ENCODE assay signal across 1 cellular context in genomic region chrX:675279-675886, GRCh38.
TF ChIP-seq lines count a peak whose summit lies in the region.

No MANE protein-coding gene starts in this region.

TF ChIP-seq in SK-N-SH, 30 proteins besides CTCF, POLR2A, EP300 and RAD21 (continued from another document):
- TF ChIP-seq, protein P1, sequence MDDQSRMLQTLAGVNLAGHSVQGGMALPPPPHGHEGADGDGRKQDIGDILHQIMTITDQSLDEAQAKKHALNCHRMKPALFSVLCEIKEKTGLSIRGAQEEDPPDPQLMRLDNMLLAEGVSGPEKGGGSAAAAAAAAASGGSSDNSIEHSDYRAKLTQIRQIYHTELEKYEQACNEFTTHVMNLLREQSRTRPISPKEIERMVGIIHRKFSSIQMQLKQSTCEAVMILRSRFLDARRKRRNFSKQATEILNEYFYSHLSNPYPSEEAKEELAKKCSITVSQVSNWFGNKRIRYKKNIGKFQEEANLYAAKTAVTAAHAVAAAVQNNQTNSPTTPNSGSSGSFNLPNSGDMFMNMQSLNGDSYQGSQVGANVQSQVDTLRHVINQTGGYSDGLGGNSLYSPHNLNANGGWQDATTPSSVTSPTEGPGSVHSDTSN (IDR thresholded peaks at IDR 0.05) = no peak
TF ChIP-seq in SK-N-SH: peak in this region for 0.
